ENCODE assay signal across 8 cellular contexts in genomic region chr15:40108061-40108854, GRCh38. TPM values are rescaled to one million over a fixed set of nuclear protein-coding genes. Genes with fewer than 3 reads are reported as not detected.
DNase-seq lines count a peak whose midpoint lies in the region; ATAC-seq and TF ChIP-seq lines count a peak whose summit lies in the region.

No MANE protein-coding gene starts in this region.

- H3K27me3 Mint-ChIP-seq in endothelial cell (ENCODE audit: unreplicated experiment): peaks cover 17% of the 10 kb centered on the region

- H3K27ac ChIP-seq in C4-2B (peak overlapping the region; percentile 76), RWPE2 (ENCODE audit: poor library complexity, severe bottlenecking) (no peak overlapping the region), mucosa of rectum (ENCODE audit: low read depth in 2 of 2, low read length in 2 of 2) (peak overlapping the region; percentile 92 to 93), aorta (ENCODE audit: low read depth in 1 of 2, low read length in 2 of 2) (peak overlapping the region; percentile 14 to 25)

- H3K9me3 ChIP-seq in RWPE2 (ENCODE audit: severe bottlenecking) (no peaks in the 10 kb centered on the region), mucosa of rectum (ENCODE audit: control insufficient read depth in 2 of 2, low read length in 2 of 2) (no peaks in the 10 kb centered on the region), aorta (ENCODE audit: control insufficient read depth, low read length) (no peaks in the 10 kb centered on the region)

- peak overlapping the region; percentile 80 for H3K27ac Mint-ChIP-seq in endothelial cell (ENCODE audit: unreplicated experiment)

- WGBS in aorta, 2 donors: 0 to 1% methylated on average over 45 to 47 of the region's 47 CpGs

- H3K9ac ChIP-seq in mucosa of rectum (ENCODE audit: low read depth in 1 of 2, low read length in 2 of 2): peak overlapping the region; percentile 88 to 95

- H3K9me3 Mint-ChIP-seq in endothelial cell (ENCODE audit: unreplicated experiment): no peaks in the 10 kb centered on the region

- peaks cover 22% of the 10 kb centered on the region for H3K36me3 Mint-ChIP-seq in endothelial cell (ENCODE audit: low read depth, unreplicated experiment)

- peak overlapping the region; percentile 98 for H3K4me3 Mint-ChIP-seq in endothelial cell (ENCODE audit: unreplicated experiment)

- H3K4me1 ChIP-seq in RWPE2 (ENCODE audit: insufficient read depth, poor library complexity, severe bottlenecking): peaks cover 31% of the 10 kb centered on the region
- peaks cover 57% of the 10 kb centered on the region in 2 donors for H3K4me1 ChIP-seq in mucosa of rectum (ENCODE audit: control insufficient read depth in 2 of 2, insufficient read depth in 2 of 2, low read length in 2 of 2)
- peaks cover 0 to 5% of the 10 kb centered on the region in 2 donors for H3K4me1 ChIP-seq in aorta (ENCODE audit: control insufficient read depth in 1 of 2, insufficient read depth in 2 of 2, low read length in 2 of 2)

- peak; percentile 56 for DNase-seq in GM20000 (ENCODE audit: low spot score)
- no peak for DNase-seq in RWPE2 (ENCODE audit: low spot score)
- peak; percentile 30 for DNase-seq in endothelial cell (ENCODE audit: low spot score)
- DNase-seq in aorta: peak; percentile 83 to 94
- DNase-seq in NK-92 treated with Interleukin-12 subunit alpha and Interleukin-12 subunit beta, amount 100 ng/mL, for 24 hours (lab: John Stamatoyannopoulos, UW): no peak

- no peaks in the 10 kb centered on the region for H3K27me3 ChIP-seq in RWPE2 (ENCODE audit: insufficient read depth, poor library complexity, severe bottlenecking)
- H3K27me3 ChIP-seq in mucosa of rectum (ENCODE audit: control insufficient read depth in 2 of 2, insufficient read depth in 2 of 2, low read length in 2 of 2): no peaks in the 10 kb centered on the region
- no peaks in the 10 kb centered on the region for H3K27me3 ChIP-seq in aorta (ENCODE audit: control insufficient read depth in 1 of 2, insufficient read depth in 2 of 2, low read length in 1 of 2)

- H3K36me3 ChIP-seq in RWPE2 (ENCODE audit: low read depth) (no peaks in the 10 kb centered on the region), mucosa of rectum (ENCODE audit: control insufficient read depth in 2 of 2, insufficient read depth in 2 of 2, low read length in 2 of 2) (peaks cover 0 to 3% of the 10 kb centered on the region in 2 donors), aorta (ENCODE audit: control insufficient read depth in 1 of 2, insufficient read depth in 2 of 2, low read length in 1 of 2) (no peaks in the 10 kb centered on the region)

- H3K4me3 ChIP-seq in RWPE2 (ENCODE audit: severe bottlenecking) (peak overlapping the region; percentile 56), mucosa of rectum (ENCODE audit: low read length in 2 of 2) (peak overlapping the region; percentile 81 to 89), aorta (ENCODE audit: low read length in 2 of 2) (peak overlapping the region; percentile 81 to 87)

- intact Hi-C loops in aorta (cut with DNase I): loop anchor here (2.0 to 5.0 kb wide), 4 partner anchors 53 to 63 kb away; partner anchors contain the start of gene BUB1B (in 2 of the 2)

- peaks cover 42% of the 10 kb centered on the region for H3K4me1 Mint-ChIP-seq in endothelial cell (ENCODE audit: unreplicated experiment)

- no peak for TF ChIP-seq CTCF in C4-2B (conservative IDR thresholded peaks at IDR 0.05)
- no peak for TF ChIP-seq CTCF in GM20000 (IDR thresholded peaks at IDR 0.05; ENCODE audit: extremely low read depth, missing control alignments)
- TF ChIP-seq CTCF in RWPE2 (IDR thresholded peaks at IDR 0.05; ENCODE audit: poor library complexity, severe bottlenecking): no peak
- TF ChIP-seq CTCF in endothelial cell (IDR thresholded peaks at IDR 0.05; ENCODE audit: unreplicated experiment): no peak

- ATAC-seq in RWPE2 (ENCODE audit: low read depth) (no peak), aorta (ENCODE audit: low FRiP score) (peak; percentile 54), HG03025 (IDR thresholded peaks at IDR 0.05; ENCODE audit: low FRiP score, unreplicated experiment) (no peak)

RNA-seq across cellular contexts. Expression of gene BMF, which starts 0.4 kb away (rescaled TPM):
- total RNA-seq in endothelial cell (ENCODE audit: unreplicated experiment): 153 TPM
- 10 to 100 TPM in 1 of 2 donors, 1 to 10 TPM in 1; 6.0 to 17.3 TPM for total RNA-seq in aorta
- 1 to 10 TPM; 4.3 to 5.6 TPM for polyA plus RNA-seq in aorta

RNA-seq across cellular contexts. Expression of gene BUB1B, which starts 52.6 kb away (rescaled TPM):
- total RNA-seq in endothelial cell (ENCODE audit: unreplicated experiment): 11.9 TPM
- 1 to 10 TPM in 1 of 2 donors, under 1 TPM in 1; 0.84 to 5.0 TPM for total RNA-seq in aorta
- polyA plus RNA-seq in aorta: 1 to 10 TPM in 1 of 2 donors, under 1 TPM in 1; 0.51 to 3.0 TPM

Comparison
In these comparisons a context has a peak if more than half of its experiments do, and no peak if none do; other contexts are left out.
1. DNase-seq: peak in GM20000 (single experiment), endothelial cell (single experiment) and aorta (2 of 2); none in RWPE2 (single experiment) and NK-92 treated with Interleukin-12 subunit alpha and Interleukin-12 subunit beta, amount 100 ng/mL, for 24 hours (single experiment).
2. Peak in every context shown above with its lines, with median percentiles within 50 percentile points of each other: H3K4me3 ChIP-seq.